ENCODE assay signal across 2 cellular contexts in genomic region chr17:1982793-1983366, GRCh38. TPM values are rescaled to one million over a fixed set of nuclear protein-coding genes. Genes with fewer than 3 reads are reported as not detected.
"Had no signal": no experiment of that assay in that cellular context is flagged by ENCODE, and none has a peak within 500 bp of the region (broad histone marks: within the 10 kb centered on the region; RNA-seq: fewer than 3 reads in every experiment).

No MANE protein-coding gene starts in this region.

RNA-seq across cellular contexts. Expression of gene RTN4RL1, which starts 42.3 kb away (rescaled TPM):
- total RNA-seq: activated B cell treated with CpG ODN at 0.5 μM for 24 hours, Peyer's patch had no signal
